19 cellular contexts compared by ENCODE assay signal in the genomic region with DNA sequence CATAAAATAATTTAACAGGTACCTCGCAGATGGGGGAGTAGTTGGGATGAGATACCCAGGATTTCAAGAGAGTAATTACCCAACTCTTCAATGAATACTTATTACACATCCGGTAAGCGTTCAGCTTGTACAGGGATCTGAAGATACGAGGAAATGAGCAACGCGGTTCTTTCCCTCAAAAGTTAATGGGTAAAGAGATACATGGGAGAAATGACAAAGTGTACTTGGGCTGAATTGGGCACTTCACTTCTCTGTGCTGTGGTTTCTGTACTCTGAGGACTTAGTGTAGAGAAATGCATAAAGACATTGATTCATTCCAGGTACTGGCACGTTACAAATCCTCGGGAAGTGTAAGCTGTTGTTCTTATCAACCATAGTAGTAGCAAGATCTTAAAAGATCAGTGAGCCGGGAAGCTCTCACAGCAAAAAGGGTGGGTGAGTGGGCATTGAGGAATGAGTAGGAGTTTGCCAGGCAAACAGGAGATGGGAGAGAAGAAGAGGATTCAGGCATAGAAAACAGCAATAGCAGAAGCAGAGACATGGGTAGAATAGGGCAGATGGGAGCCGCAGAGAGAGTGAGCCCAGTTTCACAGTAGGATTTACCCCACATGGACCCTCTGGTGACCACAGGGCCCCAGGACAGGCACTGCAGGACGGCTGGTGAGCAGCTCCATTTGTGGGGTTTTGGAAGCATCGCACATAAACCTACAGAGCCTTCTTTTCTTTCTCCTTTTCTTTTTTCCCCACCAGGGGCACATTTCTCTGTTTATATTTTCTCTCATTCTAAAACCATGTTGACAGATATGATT.
DNase-seq lines count a peak whose midpoint lies in the region; ATAC-seq, FAIRE-seq and TF ChIP-seq lines count a peak whose summit lies in the region.
"Had no signal": no experiment of that assay in that cellular context is flagged by ENCODE, and none has a peak within 500 bp of the region (broad histone marks: within the 10 kb centered on the region; RNA-seq: fewer than 3 reads in every experiment).

No MANE protein-coding gene starts in this region.

- DNase-seq in Caki2 (ENCODE audit: low read depth) (peak; percentile 58), WTC11 (ENCODE audit: low spot score) (no peak), esophagus muscularis mucosa (ENCODE audit: extremely low spot score) (no peak), trophoblast cell (peak in 1 of 2 donors; percentile 54), HuH-7.5 (ENCODE audit: low spot score) (no peak), amygdala (lab: John Stamatoyannopoulos, UW) (no peak), urothelium cell line (ENCODE audit: low spot score) (no peak)
- DNase-seq: activated B cell treated with CpG ODN at 0.5 μM for 24 hours; activated CD8-positive, alpha-beta memory T cell treated with anti-CD3 and anti-CD28 coated beads for 24 hours; AML-193; amniotic stem cell; COR-L47; Right ventricle myocardium superior; stomach had no signal

- H3K27me3 ChIP-seq in esophagus muscularis mucosa (no peaks in the 10 kb centered on the region), trophoblast cell (ENCODE audit: insufficient read depth, low read length) (no peaks in the 10 kb centered on the region)
- H3K27me3 ChIP-seq: stomach had no signal

- peak overlapping the region; percentile 3; the same call in 1 of the 2 replicates for H3K27ac Mint-ChIP-seq in WTC11
- H3K27ac Mint-ChIP-seq: activated B cell treated with CpG ODN at 0.5 μM for 24 hours; activated T-helper 1 cell treated with anti-CD3 and anti-CD28 coated beads, Interleukin-12 subunit alpha, Interleukin-12 subunit beta, Interleukin-2, Interleukin-4 antibody, amounts not matched to agents 30 ng/mL and 10 ng/mL and 1 ng/mL, durations not matched to agents 14 hours and 24 hours and 36 hours; memory B cell had no signal

- peaks cover 6 to 38% (median 28%) of the 10 kb centered on the region in 4 donors for H3K4me1 ChIP-seq in esophagus muscularis mucosa
- peaks cover 6 to 8% of the 10 kb centered on the region in 2 experiments for H3K4me1 ChIP-seq in trophoblast cell (ENCODE audit: control insufficient read depth in 1 of 2, insufficient read depth in 2 of 2, low read length in 2 of 2)

- H3K9me3 Mint-ChIP-seq in WTC11, result peaks cover 9% of the 10 kb centered on the region; the same call in 1 of the 2 replicates
- H3K9me3 Mint-ChIP-seq: activated B cell treated with CpG ODN at 0.5 μM for 24 hours; activated T-helper 1 cell treated with anti-CD3 and anti-CD28 coated beads, Interleukin-12 subunit alpha, Interleukin-12 subunit beta, Interleukin-2, Interleukin-4 antibody, amounts not matched to agents 30 ng/mL and 10 ng/mL and 1 ng/mL, durations not matched to agents 14 hours and 24 hours and 36 hours; memory B cell; T-helper 1 cell treated with Interleukin-12 subunit alpha and Interleukin-12 subunit beta and Interleukin-4 antibody, amounts not matched to agents 30 μg/mL and 1 μg/mL, for 36 hours had no signal

- H3K27ac ChIP-seq in esophagus muscularis mucosa (replicated peaks in 1 of 4) (peak overlapping the region; percentile 34 to 66 (median 48)), trophoblast cell (ENCODE audit: low read depth, low read length) (no peak overlapping the region)
- H3K27ac ChIP-seq: stomach had no signal

- TF ChIP-seq CTCF in WTC11 (IDR thresholded peaks at IDR 0.05), result no peak
- TF ChIP-seq CTCF in esophagus muscularis mucosa (IDR thresholded peaks at IDR 0.05), result no peak

- no peak overlapping the region for H3K14ac ChIP-seq in trophoblast cell (ENCODE audit: low read length)

- CTCF ChIA-PET in WTC11 (lab: Charles Lee), result interaction anchor here (0.6 to 1.2 kb wide), 3 partner anchors 16 to 17 kb away, joined by 3 read pairs; no protein-coding TSS in a partner anchor

- no peaks in the 10 kb centered on the region for H3K36me3 ChIP-seq in esophagus muscularis mucosa
- no peaks in the 10 kb centered on the region for H3K36me3 ChIP-seq in trophoblast cell (ENCODE audit: control insufficient read depth in 1 of 2, insufficient read depth in 2 of 2, low read length in 2 of 2)
- H3K36me3 ChIP-seq: stomach had no signal

- H3K4me1 Mint-ChIP-seq in WTC11, result peaks cover 22% of the 10 kb centered on the region

- H3K4me2 ChIP-seq in trophoblast cell (ENCODE audit: low read length), result no peak overlapping the region

- no peak overlapping the region for H3K4ac ChIP-seq in trophoblast cell (ENCODE audit: low read depth, low read length)

- H3K27me3 Mint-ChIP-seq in WTC11 (ENCODE audit: low read depth), result no peaks in the 10 kb centered on the region
- H3K27me3 Mint-ChIP-seq: activated B cell treated with CpG ODN at 0.5 μM for 24 hours, memory B cell had no signal

- H2BK120ac ChIP-seq in trophoblast cell (ENCODE audit: insufficient read depth, low read length, poor library complexity), result no peak overlapping the region

- no peak for FAIRE-seq in urothelium cell line (lab: Jason Lieb, UNC)
- FAIRE-seq: colon had no signal

- peak overlapping the region; percentile 50 for H4K91ac ChIP-seq in trophoblast cell (ENCODE audit: low read depth, low read length)

- no peak overlapping the region for H3K23ac ChIP-seq in trophoblast cell (ENCODE audit: low read length)

- H3K4me3 Mint-ChIP-seq in WTC11, result no peak overlapping the region
- H3K4me3 Mint-ChIP-seq: activated B cell treated with CpG ODN at 0.5 μM for 24 hours; activated T-helper 1 cell treated with anti-CD3 and anti-CD28 coated beads, Interleukin-12 subunit alpha, Interleukin-12 subunit beta, Interleukin-2, Interleukin-4 antibody, amounts not matched to agents 30 ng/mL and 10 ng/mL and 1 ng/mL, durations not matched to agents 14 hours and 24 hours and 36 hours; memory B cell; T-helper 1 cell treated with Interleukin-12 subunit alpha and Interleukin-12 subunit beta and Interleukin-4 antibody, amounts not matched to agents 30 μg/mL and 1 μg/mL, for 36 hours had no signal

- ATAC-seq in WTC11 (no peak), HG03280 (IDR thresholded peaks at IDR 0.05; ENCODE audit: unreplicated experiment) (no peak)

- no peak overlapping the region for H3K9ac ChIP-seq in trophoblast cell (ENCODE audit: low read length)

- H2BK5ac ChIP-seq in trophoblast cell (ENCODE audit: low read depth, low read length, poor library complexity), result no peak overlapping the region

- H2AK5ac ChIP-seq in trophoblast cell (ENCODE audit: low read length), result peak overlapping the region; percentile 92

- in situ Hi-C loops in Caki2 (cut with HindIII; ENCODE audit: low pct_unique_long_range_greater_than_20kb, low sequenced_read_pairs), result no loop called here

- no peak for TF ChIP-seq EP300 in esophagus muscularis mucosa (IDR thresholded peaks at IDR 0.05)

- peak overlapping the region; percentile 95 for H2BK12ac ChIP-seq in trophoblast cell (ENCODE audit: low read length)

- no peak for TF ChIP-seq POLR2A in esophagus muscularis mucosa (IDR thresholded peaks at IDR 0.05; ENCODE audit: low read depth)

- POLR2A ChIA-PET in WTC11 (lab: Charles Lee), result no interaction called here

- H3K79me1 ChIP-seq in trophoblast cell (ENCODE audit: low read length), result peaks cover 6% of the 10 kb centered on the region

- 95% methylated on average over 12 of the region's 12 CpGs for WGBS in esophagus muscularis mucosa
- WGBS in trophoblast cell (ENCODE audit: extremely low coverage, insufficient coverage, insufficient read length), result no CpG with 5 or more reads among the region's 12 CpGs

- H2AFZ ChIP-seq in trophoblast cell (ENCODE audit: insufficient read depth, low read length, poor library complexity), result no peak overlapping the region

- no peak overlapping the region for H4K8ac ChIP-seq in trophoblast cell (ENCODE audit: low read depth, low read length)

- no peaks in the 10 kb centered on the region for H3K36me3 Mint-ChIP-seq in WTC11
- H3K36me3 Mint-ChIP-seq: memory B cell had no signal

- H3K4me3 ChIP-seq in esophagus muscularis mucosa (no peak overlapping the region), trophoblast cell (ENCODE audit: low read depth, low read length) (no peak overlapping the region)
- H3K4me3 ChIP-seq: stomach had no signal

- H4K12ac ChIP-seq in trophoblast cell (ENCODE audit: low read depth, low read length), result no peak overlapping the region

- H3K9me3 ChIP-seq in esophagus muscularis mucosa (no peaks in the 10 kb centered on the region), trophoblast cell (ENCODE audit: insufficient read depth, low read depth, low read length) (peaks cover 2% of the 10 kb centered on the region)
- H3K9me3 ChIP-seq: stomach had no signal

- intact Hi-C loops in esophagus muscularis mucosa (cut with DNase I), result loop anchor here (10.0 kb wide), 1 partner anchor 1168 kb away; no protein-coding TSS in a partner anchor

- no peak overlapping the region for H3K18ac ChIP-seq in trophoblast cell (ENCODE audit: low read length)

- H3K79me2 ChIP-seq in trophoblast cell (ENCODE audit: control insufficient read depth, insufficient read depth, low read length, poor library complexity), result no peaks in the 10 kb centered on the region

TF ChIP-seq in WTC11, 78 proteins besides CTCF, POLR2A, EP300 and RAD21 (continues in another document):
- TF ChIP-seq GTF2I (CRISPR knock-in tag; conservative IDR thresholded peaks at IDR 0.05) (no peak), ELF4 (CRISPR knock-in tag; IDR thresholded peaks at IDR 0.05; ENCODE audit: low read depth) (no peak)
- TF ChIP-seq, protein P1, sequence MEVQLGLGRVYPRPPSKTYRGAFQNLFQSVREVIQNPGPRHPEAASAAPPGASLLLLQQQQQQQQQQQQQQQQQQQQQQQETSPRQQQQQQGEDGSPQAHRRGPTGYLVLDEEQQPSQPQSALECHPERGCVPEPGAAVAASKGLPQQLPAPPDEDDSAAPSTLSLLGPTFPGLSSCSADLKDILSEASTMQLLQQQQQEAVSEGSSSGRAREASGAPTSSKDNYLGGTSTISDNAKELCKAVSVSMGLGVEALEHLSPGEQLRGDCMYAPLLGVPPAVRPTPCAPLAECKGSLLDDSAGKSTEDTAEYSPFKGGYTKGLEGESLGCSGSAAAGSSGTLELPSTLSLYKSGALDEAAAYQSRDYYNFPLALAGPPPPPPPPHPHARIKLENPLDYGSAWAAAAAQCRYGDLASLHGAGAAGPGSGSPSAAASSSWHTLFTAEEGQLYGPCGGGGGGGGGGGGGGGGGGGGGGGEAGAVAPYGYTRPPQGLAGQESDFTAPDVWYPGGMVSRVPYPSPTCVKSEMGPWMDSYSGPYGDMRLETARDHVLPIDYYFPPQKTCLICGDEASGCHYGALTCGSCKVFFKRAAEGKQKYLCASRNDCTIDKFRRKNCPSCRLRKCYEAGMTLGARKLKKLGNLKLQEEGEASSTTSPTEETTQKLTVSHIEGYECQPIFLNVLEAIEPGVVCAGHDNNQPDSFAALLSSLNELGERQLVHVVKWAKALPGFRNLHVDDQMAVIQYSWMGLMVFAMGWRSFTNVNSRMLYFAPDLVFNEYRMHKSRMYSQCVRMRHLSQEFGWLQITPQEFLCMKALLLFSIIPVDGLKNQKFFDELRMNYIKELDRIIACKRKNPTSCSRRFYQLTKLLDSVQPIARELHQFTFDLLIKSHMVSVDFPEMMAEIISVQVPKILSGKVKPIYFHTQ (CRISPR knock-in tag; IDR thresholded peaks at IDR 0.05), result no peak
